8 cellular contexts compared by ENCODE assay signal in the genomic region with DNA sequence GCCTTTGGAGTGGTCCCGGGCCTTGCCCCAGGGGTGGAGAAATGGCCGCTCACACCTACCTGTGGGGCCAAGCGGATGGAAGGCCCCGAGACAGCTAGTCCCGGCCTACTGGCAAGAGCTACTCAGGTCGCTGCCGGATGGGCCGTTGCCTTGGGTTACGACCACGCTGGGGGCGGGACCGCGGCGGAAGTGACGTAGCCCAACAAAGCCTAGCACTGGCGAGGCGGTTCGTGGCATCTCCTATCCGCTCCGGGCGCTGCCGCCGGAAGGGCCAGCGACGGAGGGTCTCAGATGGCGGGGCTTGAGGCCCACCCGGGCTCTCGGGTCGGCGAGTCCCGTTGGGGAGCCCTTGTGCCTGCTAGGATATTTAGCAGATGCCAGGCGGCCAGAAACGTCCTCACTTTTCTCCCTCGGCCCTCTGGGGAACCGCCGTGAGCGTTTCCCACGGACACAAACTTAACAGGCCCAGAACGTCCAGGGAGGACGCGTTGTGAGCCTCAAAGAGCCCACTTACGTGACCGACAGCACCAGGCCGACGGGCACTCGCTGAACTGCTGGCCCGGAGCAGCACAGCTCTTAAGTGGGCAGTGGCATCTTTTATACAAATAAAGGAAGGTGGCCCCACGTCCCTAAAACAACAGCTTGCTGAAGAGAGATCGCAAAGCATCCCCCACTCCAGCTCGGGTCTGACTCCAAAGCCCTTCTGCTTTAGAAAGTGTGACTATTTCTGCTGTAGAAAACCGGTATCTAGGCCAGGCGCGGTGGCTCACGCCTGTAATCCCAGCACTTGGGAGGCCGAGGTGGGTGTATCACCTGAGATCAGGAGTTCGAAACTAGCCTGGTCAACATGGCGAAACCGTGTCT. TPM values are rescaled to one million over a fixed set of nuclear protein-coding genes. Genes with fewer than 3 reads are reported as not detected.
A peak's percentile ranks its signal among the peaks of the same experiment; 100 is the strongest.
DNase-seq lines count a peak whose midpoint lies in the region; ATAC-seq and TF ChIP-seq lines count a peak whose summit lies in the region.

A gene with protein sequence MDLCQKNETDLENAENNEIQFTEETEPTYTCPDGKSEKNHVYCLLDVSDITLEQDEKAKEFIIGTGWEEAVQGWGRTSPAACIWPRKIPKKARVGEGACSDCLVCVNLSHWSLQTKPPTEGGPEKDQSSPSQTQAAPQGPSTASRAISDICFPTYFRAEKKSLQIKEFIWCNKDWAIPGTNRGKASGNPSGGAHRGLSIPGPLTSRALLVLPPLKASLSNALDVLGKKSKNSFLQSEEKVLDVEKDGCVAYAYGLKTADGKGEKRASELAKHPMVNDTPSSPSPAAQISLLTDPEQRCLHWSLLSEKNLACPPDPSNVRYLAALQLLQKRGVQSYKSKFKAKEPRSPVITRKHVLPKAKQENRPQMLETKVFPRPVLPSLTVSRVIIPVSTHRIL (minus strand): TSS at position 162 of the 864 bp plus-strand sequence. CDS start 13,283 bp downstream, outside the sequence.

- H3K79me2 ChIP-seq in PC-3 (ENCODE audit: low read length), result no peaks in the 10 kb centered on the region

- peaks cover 5% of the 10 kb centered on the region for H3K4me1 Mint-ChIP-seq in activated T-cell treated with anti-CD3 and anti-CD28 coated beads, Interleukin-2, amount 50 U/mL, for 4 hours (ENCODE audit: low read depth)

- ATAC-seq in GM21723 (IDR thresholded peaks at IDR 0.05; ENCODE audit: unreplicated experiment) (peak; percentile 97), PC-3 (peak; percentile 93)
- ATAC-seq in activated T-cell treated with anti-CD3 and anti-CD28 coated beads, Interleukin-2, amount 50 U/mL, for 4 hours, result peak; percentile 87 to 88

- H3K4me2 ChIP-seq in PC-3 (ENCODE audit: low read length), result peak within 1 kb of the TSS; percentile 83

- 59 to 77% methylated on average over 6 to 10 of the region's 58 CpGs for WGBS in esophagus squamous epithelium, 2 donors

- H3K9me2 ChIP-seq in PC-3 (replicated peaks; ENCODE audit: low read length), result no peaks in the 10 kb centered on the region

- peak within 1 kb of the TSS; percentile 41 for H3K27ac ChIP-seq in PC-3 (ENCODE audit: low read length)
- H3K27ac ChIP-seq in esophagus squamous epithelium, result peak within 1 kb of the TSS; percentile 93 to 98 (median 96)
- peak within 1 kb of the TSS; percentile 90 for H3K27ac ChIP-seq in muscle layer of duodenum (ENCODE audit: low read length)

- H3K4me1 ChIP-seq in PC-3 (ENCODE audit: insufficient read depth, low read length), result peaks cover 6% of the 10 kb centered on the region; the same call in 1 of the 2 replicates
- peaks cover 0 to 15% (median 4%) of the 10 kb centered on the region in 3 donors for H3K4me1 ChIP-seq in esophagus squamous epithelium
- H3K4me1 ChIP-seq in muscle layer of duodenum (ENCODE audit: control insufficient read depth in 1 of 2, insufficient read depth in 2 of 2, low read length in 2 of 2), result no peaks in the 10 kb centered on the region

- H3K9me3 Mint-ChIP-seq in activated T-cell treated with anti-CD3 and anti-CD28 coated beads, Interleukin-2, amount 50 U/mL, for 4 hours, result no peaks in the 10 kb centered on the region

- no peak within 1 kb of the TSS for H3K4me3 Mint-ChIP-seq in activated T-cell treated with anti-CD3 and anti-CD28 coated beads, Interleukin-2, amount 50 U/mL, for 4 hours

- H3K4me3 ChIP-seq in PC-3 (ENCODE audit: low read length), result peak within 1 kb of the TSS; percentile 77
- H3K4me3 ChIP-seq in esophagus squamous epithelium, result peak within 1 kb of the TSS; percentile 57 to 94 (median 75)
- peak within 1 kb of the TSS; percentile 79 to 92 for H3K4me3 ChIP-seq in muscle layer of duodenum (ENCODE audit: low read depth in 1 of 2, low read length in 2 of 2)

- H3K9me3 ChIP-seq in PC-3 (ENCODE audit: low read length) (no peaks in the 10 kb centered on the region), esophagus squamous epithelium (no peaks in the 10 kb centered on the region), muscle layer of duodenum (ENCODE audit: control insufficient read depth in 1 of 2, low read length in 2 of 2) (no peaks in the 10 kb centered on the region)

- POLR2A ChIA-PET in PC-3 (lab: Charles Lee; ENCODE audit: unreplicated experiment), result interaction anchor here (0.6 kb wide), 1 partner anchor 86 kb away, joined by 6 read pairs; no protein-coding TSS in a partner anchor

- H3K27me3 ChIP-seq in PC-3 (ENCODE audit: low read length) (no peaks in the 10 kb centered on the region), esophagus squamous epithelium (no peaks in the 10 kb centered on the region), muscle layer of duodenum (ENCODE audit: low read depth, low read length) (no peaks in the 10 kb centered on the region)

- BruUV-seq in PC-3 (replicated peaks; lab: Mats Ljungman, UMichigan), result TSS peak; percentile 89

- H3K9ac ChIP-seq in PC-3 (ENCODE audit: low read length), result peak within 1 kb of the TSS; percentile 78

- no peaks in the 10 kb centered on the region for H3K36me3 ChIP-seq in PC-3 (ENCODE audit: low read depth, low read length)
- H3K36me3 ChIP-seq in esophagus squamous epithelium, result no peaks in the 10 kb centered on the region
- H3K36me3 ChIP-seq in muscle layer of duodenum (ENCODE audit: control insufficient read depth in 1 of 2, insufficient read depth in 2 of 2, low read length in 2 of 2), result no peaks in the 10 kb centered on the region

- TF ChIP-seq CTCF in PC-3 (conservative IDR thresholded peaks at IDR 0.05; ENCODE audit: low read depth, low read length), result no peak
- TF ChIP-seq CTCF in esophagus squamous epithelium (IDR thresholded peaks at IDR 0.05), result peak in 1 of 6 experiments; percentile 1

- peaks cover 6% of the 10 kb centered on the region for H3K27me3 Mint-ChIP-seq in activated T-cell treated with anti-CD3 and anti-CD28 coated beads, Interleukin-2, amount 50 U/mL, for 4 hours (ENCODE audit: low read depth)

- CTCF ChIA-PET in PC-3 (lab: Charles Lee), result interaction anchor here (1.0 kb wide), 1 partner anchor 41 kb away, joined by 3 read pairs; a partner anchor contains a TSS

- H3K36me3 Mint-ChIP-seq in activated T-cell treated with anti-CD3 and anti-CD28 coated beads, Interleukin-2, amount 50 U/mL, for 4 hours (ENCODE audit: insufficient read depth), result no peaks in the 10 kb centered on the region

- H2AFZ ChIP-seq in PC-3 (ENCODE audit: low read length), result peak within 1 kb of the TSS; percentile 93

- DNase-seq in DMS79 (lab: John Stamatoyannopoulos, UW), result peak; percentile 81
- peak; percentile 97 for DNase-seq in KBM-7
- DNase-seq in PC-3, result peak; percentile 90
- peak; percentile 96 for DNase-seq in activated T-cell treated with anti-CD3 and anti-CD28 coated beads, Interleukin-2, amount 50 U/mL, for 4 hours
- peak; percentile 83 for DNase-seq in esophagus squamous epithelium (lab: John Stamatoyannopoulos, UW)
- peak; percentile 95 for DNase-seq in stimulated activated CD8-positive, alpha-beta memory T cell treated with anti-CD3 and anti-CD28 coated beads, Interleukin-7, amount 100 ng/mL, for 1 hour (ENCODE audit: low read depth in 2 of 2)

- in situ Hi-C loops in KBM-7 (cut with MboI; ENCODE audit: low pct_unique_long_range_greater_than_20kb, low sequenced_read_pairs), result no loop called here

- intact Hi-C loops in PC-3 (cut with micrococcal nuclease), result loop anchor here (2.0 to 5.0 kb wide), 3 partner anchors 17 to 73 kb away; a partner anchor contains a TSS
- intact Hi-C loops in esophagus squamous epithelium (cut with DNase I), result no loop called here

- H3F3A ChIP-seq in PC-3 (ENCODE audit: low read length, unreplicated experiment), result no peaks in the 10 kb centered on the region

- peak in 2 of 4 donors; percentile 80 to 82 for TF ChIP-seq POLR2A in esophagus squamous epithelium (IDR thresholded peaks at IDR 0.05)

- no peaks in the 10 kb centered on the region for H4K20me1 ChIP-seq in PC-3 (ENCODE audit: low read length)

RNA-seq across cellular contexts. Expression of the gene that starts here (rescaled TPM):
- 0.73 TPM in 1 of 2 replicates, not detected in the other for total RNA-seq in PC-3 (2014; rRNA removed)
- 1 to 10 TPM; 1.4 to 1.7 (median 1.6) TPM for total RNA-seq in activated T-cell treated with anti-CD3 and anti-CD28 coated beads, Interleukin-2, amount 50 U/mL, for 4 hours
- 1 to 10 TPM in 1 of 4 donors, under 1 TPM in 2, not detected in 1; 0.26 to 5.1 (median 0.38) TPM for total RNA-seq in esophagus squamous epithelium

Comparison
In these comparisons a context has a peak if more than half of its experiments do, and no peak if none do; other contexts are left out.
1. Peak in every context shown above with its lines: DNase-seq, ATAC-seq, H3K4me3 ChIP-seq and H3K27ac ChIP-seq.
2. Peak in DNase-seq, ATAC-seq, H3K4me3 ChIP-seq, H3K27ac ChIP-seq, H3K9ac ChIP-seq and H3K4me2 ChIP-seq in PC-3; RNA of the gene not detected or under 1 TPM.
3. H3K27ac ChIP-seq: peak in every context shown above with its lines; median percentile 96 in esophagus squamous epithelium; 90 in muscle layer of duodenum; 41 in PC-3.